ENCODE assay signal across 8 cellular contexts in genomic region chr12:14395059-14395778, GRCh38. TPM values are rescaled to one million over a fixed set of nuclear protein-coding genes. Genes with fewer than 3 reads are reported as not detected.
A peak's percentile ranks its signal among the peaks of the same experiment; 100 is the strongest.
DNase-seq lines count a peak whose midpoint lies in the region; ATAC-seq and TF ChIP-seq lines count a peak whose summit lies in the region.

No MANE protein-coding gene starts in this region.

- H3K27ac ChIP-seq in CD8-positive, alpha-beta T cell (ENCODE audit: low read depth, low read length): peak overlapping the region; percentile 39
- H3K27ac ChIP-seq in breast epithelium (peak overlapping the region; percentile 15 to 59), parathyroid adenoma (peak overlapping the region; percentile 45)

- H3K9me3 Mint-ChIP-seq in CD8-positive, alpha-beta T cell: peaks cover 6% of the 10 kb centered on the region

- H3K4me1 ChIP-seq in CD8-positive, alpha-beta T cell (ENCODE audit: insufficient read depth, low read length): peaks cover 92% of the 10 kb centered on the region
- H3K4me1 ChIP-seq in breast epithelium: peaks cover 0 to 4% of the 10 kb centered on the region in 2 donors
- H3K4me1 ChIP-seq in parathyroid adenoma: peaks cover 4% of the 10 kb centered on the region

- peaks cover 22% of the 10 kb centered on the region for H3K36me3 Mint-ChIP-seq in CD8-positive, alpha-beta T cell

- no peak for TF ChIP-seq CTCF in CD8-positive, alpha-beta T cell (IDR thresholded peaks at IDR 0.05)
- no peak for TF ChIP-seq CTCF in breast epithelium (IDR thresholded peaks at IDR 0.05)
- no peak for TF ChIP-seq CTCF in parathyroid adenoma (IDR thresholded peaks at IDR 0.05)

- H3K9me3 ChIP-seq in CD8-positive, alpha-beta T cell (ENCODE audit: low read length): no peaks in the 10 kb centered on the region
- H3K9me3 ChIP-seq in breast epithelium (peaks cover 6 to 15% of the 10 kb centered on the region in 2 donors), parathyroid adenoma (ENCODE audit: control insufficient read depth, low read length) (peaks cover 5% of the 10 kb centered on the region)

- H3K4me3 Mint-ChIP-seq in CD8-positive, alpha-beta T cell: peak overlapping the region; percentile 67

- no peak for ATAC-seq in CD8-positive, alpha-beta T cell
- ATAC-seq in GM19467 (IDR thresholded peaks at IDR 0.05; ENCODE audit: unreplicated experiment) (peak; percentile 39), HG03521 (IDR thresholded peaks at IDR 0.05; ENCODE audit: unreplicated experiment) (peak; percentile 41)

- no peaks in the 10 kb centered on the region for H3K27me3 ChIP-seq in CD8-positive, alpha-beta T cell (ENCODE audit: insufficient read depth, low read length)
- H3K27me3 ChIP-seq in breast epithelium (no peaks in the 10 kb centered on the region), parathyroid adenoma (ENCODE audit: control insufficient read depth, insufficient read depth, low read length) (no peaks in the 10 kb centered on the region)

- intact Hi-C loops in CD8-positive, alpha-beta T cell (cut with DNase I, micrococcal nuclease): loop anchor here (1.0 to 10.0 kb wide), 3 partner anchors 8 to 560 kb away; a partner anchor contains a TSS
- intact Hi-C loops in breast epithelium (cut with DNase I; ENCODE audit: low total_unique reads): no loop called here

- CTCF ChIA-PET in CD8-positive, alpha-beta T cell (lab: Charles Lee): interaction anchor here (0.8 to 2.7 kb wide), 6 partner anchors 8 to 137 kb away, joined by 3 to 9 read pairs (median 4); partner anchors contain the start of gene ATF7IP

- no peak overlapping the region for H3K4me3 ChIP-seq in CD8-positive, alpha-beta T cell (ENCODE audit: low read depth, low read length)
- H3K4me3 ChIP-seq in breast epithelium (peak overlapping the region in 1 of 3 donors; percentile 29), parathyroid adenoma (ENCODE audit: low read depth, low read length) (peak overlapping the region; percentile 29)

- no peak overlapping the region for H2AFZ ChIP-seq in parathyroid adenoma

- H3K36me3 ChIP-seq in CD8-positive, alpha-beta T cell (ENCODE audit: insufficient read depth, low read length): no peaks in the 10 kb centered on the region
- H3K36me3 ChIP-seq in breast epithelium (no peaks in the 10 kb centered on the region), parathyroid adenoma (ENCODE audit: control insufficient read depth, insufficient read depth, low read length) (no peaks in the 10 kb centered on the region)

- peak overlapping the region; percentile 84 for H3K27ac Mint-ChIP-seq in CD8-positive, alpha-beta T cell

- H3K4me2 ChIP-seq in parathyroid adenoma (ENCODE audit: low read length): peak overlapping the region; percentile 55

- H3K79me2 ChIP-seq in parathyroid adenoma: peaks cover 34% of the 10 kb centered on the region

- no peaks in the 10 kb centered on the region for H3K27me3 Mint-ChIP-seq in CD8-positive, alpha-beta T cell (ENCODE audit: low read depth)

- POLR2A ChIA-PET in CD8-positive, alpha-beta T cell (lab: Charles Lee): interaction anchor here (0.7 to 3.7 kb wide), 11 partner anchors 7 to 565 kb away, joined by 3 to 20 read pairs (median 8); partner anchors contain the start of gene ATF7IP

- no peak overlapping the region for H3K9ac ChIP-seq in parathyroid adenoma

- DNase-seq in CD8-positive, alpha-beta T cell: no peak
- DNase-seq in breast epithelium (ENCODE audit: low spot score in 2 of 2) (no peak), NCI-H226 (no peak), iPS-NIHi11 (ENCODE audit: low spot score) (no peak), nucleus accumbens (lab: John Stamatoyannopoulos, UW) (no peak)

- peaks cover 85% of the 10 kb centered on the region for H3K4me1 Mint-ChIP-seq in CD8-positive, alpha-beta T cell (ENCODE audit: low read depth)

- no peak for TF ChIP-seq POLR2A in breast epithelium (IDR thresholded peaks at IDR 0.05)

RNA-seq across cellular contexts. Expression of gene ATF7IP, which starts 29.7 kb away (rescaled TPM):
- 100 to 1,000 TPM; 125 to 126 TPM for total RNA-seq in CD8-positive, alpha-beta T cell
- 10 to 100 TPM; 45.4 to 81.2 (median 48.8) TPM for total RNA-seq in breast epithelium
